In the genomic region with DNA sequence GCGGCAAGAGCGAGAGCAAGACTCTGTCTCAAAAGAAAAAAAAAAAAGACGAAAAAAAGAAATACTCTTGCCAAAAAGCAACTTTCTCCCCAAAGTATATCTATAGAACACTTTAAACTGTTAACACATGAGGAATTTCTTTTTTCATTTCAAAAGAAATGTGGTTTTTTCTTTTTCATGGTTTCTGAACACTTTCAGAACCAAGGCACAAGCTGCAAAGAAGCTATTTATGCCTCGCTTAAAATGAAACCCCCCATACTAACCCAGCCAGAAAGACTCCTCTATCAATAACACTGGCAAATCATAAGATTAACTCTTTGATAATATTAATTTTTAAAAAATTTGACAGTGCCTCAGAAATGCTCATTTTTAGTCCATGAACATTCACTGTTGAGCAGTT, we compare ENCODE assay signal across 7 cellular contexts. TPM values are rescaled to one million over a fixed set of nuclear protein-coding genes. Genes with fewer than 3 reads are reported as not detected.
DNase-seq lines count a peak whose midpoint lies in the region; ATAC-seq lines count a peak whose summit lies in the region.
"Not testable (repeated sequence)": the region's sequence is repeated elsewhere in the genome, so short reads cannot be mapped to it uniquely, and the experiment has no call there.

No MANE protein-coding gene starts in this region.

- peaks cover 4 to 23% (median 13%) of the 10 kb centered on the region in 3 donors for H3K4me1 Mint-ChIP-seq in naive B cell

- H3K4me3 Mint-ChIP-seq in naive B cell, result peak overlapping the region in 5 of 8 donors; percentile 21 to 59 (median 32)

- H3K27ac Mint-ChIP-seq in naive B cell, result peak overlapping the region in 2 of 6 donors; percentile 42 to 79

- not testable (repeated sequence) for H3K36me3 Mint-ChIP-seq in naive B cell

- peak overlapping the region in 8 of 11 experiments; percentile 26 to 62 (median 56); a peak in 15 of 22 replicates for H3K4me2 ChIP-seq in BLaER1 treated with 17β-estradiol and CSF1 and Interleukin-3, amounts not matched to agents 10 nM and 100 nM

- not testable (repeated sequence) for DNase-seq in naive B cell

- H3K4me1 ChIP-seq in BLaER1 treated with 17β-estradiol and CSF1 and Interleukin-3, amounts not matched to agents 10 nM and 100 nM, result peaks cover 0 to 24% (median 11%) of the 10 kb centered on the region in 10 experiments; a peak in 14 of 20 replicates

- not testable (repeated sequence) for H3K36me3 ChIP-seq in BLaER1 treated with 17β-estradiol and CSF1 and Interleukin-3, amounts not matched to agents 10 nM and 100 nM

- not testable (repeated sequence) for H3K27ac ChIP-seq in BLaER1 treated with 17β-estradiol and CSF1 and Interleukin-3, amounts not matched to agents 10 nM and 100 nM

- ATAC-seq in GM19351 (IDR thresholded peaks at IDR 0.05; ENCODE audit: unreplicated experiment) (peak; percentile 42), GM21723 (IDR thresholded peaks at IDR 0.05; ENCODE audit: unreplicated experiment) (peak; percentile 39), HG02884 (IDR thresholded peaks at IDR 0.05; ENCODE audit: unreplicated experiment) (peak; percentile 36), HG03432 (IDR thresholded peaks at IDR 0.05; ENCODE audit: unreplicated experiment) (peak; percentile 33), HG03575 (IDR thresholded peaks at IDR 0.05; ENCODE audit: extremely low read depth, insufficient number of reproducible peaks, low FRiP score, unreplicated experiment) (peak; percentile 45)
- ATAC-seq in naive B cell (ENCODE audit: low read depth in 2 of 2), result not testable (repeated sequence)

- H3K27me3 ChIP-seq in BLaER1 treated with 17β-estradiol and CSF1 and Interleukin-3, amounts not matched to agents 10 nM and 100 nM, result not testable (repeated sequence)

- not testable (repeated sequence) for H3K27me3 Mint-ChIP-seq in naive B cell

- H3K9me3 ChIP-seq in BLaER1 treated with 17β-estradiol and CSF1 and Interleukin-3, amounts not matched to agents 10 nM and 100 nM (replicated peaks in 1 of 11), result not testable (repeated sequence)

- H3K4me3 ChIP-seq in BLaER1 treated with 17β-estradiol and CSF1 and Interleukin-3, amounts not matched to agents 10 nM and 100 nM, result peak overlapping the region in 1 of 10 experiments; percentile 25; a peak in 1 of 20 replicates

- not testable (repeated sequence) for H4K20me1 ChIP-seq in BLaER1 treated with 17β-estradiol and CSF1 and Interleukin-3, amounts not matched to agents 10 nM and 100 nM

- not testable (repeated sequence) for H3K9me3 Mint-ChIP-seq in naive B cell

- not testable (repeated sequence) for H3K9ac ChIP-seq in BLaER1 treated with 17β-estradiol and CSF1 and Interleukin-3, amounts not matched to agents 10 nM and 100 nM

RNA-seq across cellular contexts. Expression of gene DPY19L2, which starts 48.6 kb away (rescaled TPM):
- polyA plus RNA-seq in naive B cell (ENCODE audit: low read depth in 6 of 6), result under 1 TPM in 2 of 6 donors, not detected in 4; 0.25 to 0.26 TPM
